ENCODE assay signal across 27 cellular contexts in the genomic region with DNA sequence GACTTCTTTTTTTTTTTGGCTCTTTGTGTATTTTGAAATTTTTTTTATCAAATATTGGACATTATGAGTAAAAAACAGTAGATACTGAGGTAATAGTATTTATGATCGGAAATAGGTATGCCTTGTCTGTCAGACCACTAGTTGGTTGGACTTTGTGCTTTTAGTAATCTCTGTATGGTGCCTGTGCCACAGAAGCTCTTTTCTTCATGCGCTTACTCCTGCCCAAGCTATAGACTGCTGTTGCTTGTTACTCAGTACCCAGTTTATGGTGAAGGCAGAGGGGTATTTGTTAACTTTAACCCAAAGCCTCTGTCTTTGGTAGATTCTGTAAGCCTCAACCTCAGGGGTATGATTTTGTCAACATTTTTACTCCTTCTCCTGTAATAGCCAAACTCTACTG.
"Had no signal": no experiment of that assay in that cellular context is flagged by ENCODE, and none has a peak within 500 bp of the region (broad histone marks: within the 10 kb centered on the region; RNA-seq: fewer than 3 reads in every experiment).

No MANE protein-coding gene starts in this region.

- H3K4me3 ChIP-seq: hepatocyte, left ventricle myocardium inferior, lung, pancreas, prostate gland, sigmoid colon, spleen, suprapubic skin, thoracic aorta, tibial artery, upper lobe of right lung had no signal

- H3K4me1 ChIP-seq: left ventricle myocardium inferior, pancreas, prostate gland, sigmoid colon, suprapubic skin, tibial artery, upper lobe of right lung had no signal

- H3K27me3 ChIP-seq: hepatocyte, pancreas, sigmoid colon, spleen, suprapubic skin, tibial artery, upper lobe of right lung had no signal

- H3K9me3 ChIP-seq: pancreas, prostate gland, sigmoid colon, suprapubic skin, thoracic aorta, tibial artery, upper lobe of right lung had no signal

- H3K4me3 Mint-ChIP-seq: mesothelial cell of epicardium; naive B cell; nephron; neural crest cell; stimulated activated effector memory CD8-positive, alpha-beta T cell treated with anti-CD3 and anti-CD28 coated beads, Interleukin-12 subunit alpha, Interleukin-12 subunit beta, amount 100 ng/mL, for 72 hours; stimulated activated naive CD8-positive, alpha-beta T cell treated with anti-CD3 and anti-CD28 coated beads, Interleukin-15, Interleukin-2, amounts not matched to agents 100 ng/mL and 50 ng/mL, for 24 hours had no signal

- H3K4me2 ChIP-seq: hepatocyte had no signal

- ATAC-seq: pancreas; right cardiac atrium; stimulated activated effector memory CD8-positive, alpha-beta T cell treated with anti-CD3 and anti-CD28 coated beads, Interleukin-12 subunit alpha, Interleukin-12 subunit beta, amount 100 ng/mL, for 72 hours; upper lobe of right lung had no signal

- H3K4me1 Mint-ChIP-seq: neural crest cell had no signal

- H3K27ac Mint-ChIP-seq: mesothelial cell of epicardium; nephron; stimulated activated effector memory CD8-positive, alpha-beta T cell treated with anti-CD3 and anti-CD28 coated beads, Interleukin-12 subunit alpha, Interleukin-12 subunit beta, amount 100 ng/mL, for 72 hours had no signal

- H3K27ac ChIP-seq: hepatocyte, left ventricle myocardium inferior, pancreas, prostate gland, sigmoid colon, spleen, suprapubic skin, thoracic aorta, tibial artery, upper lobe of right lung had no signal

- FAIRE-seq: small intestine, urothelium cell line had no signal

- DNase-seq: islet precursor cell; left ventricle myocardium inferior; mesendoderm; naive B cell; nucleus accumbens; pancreas; posterior cingulate gyrus; retina; right cardiac atrium; sigmoid colon; small intestine; spleen; stimulated activated CD4-positive, alpha-beta T cell treated with anti-CD3 and anti-CD28 coated beads, Interleukin-4, amount 100 ng/mL, for 24 hours; tibial artery; trophoblast cell; upper lobe of right lung had no signal

- H3K27me3 Mint-ChIP-seq: naive B cell; stimulated activated naive CD8-positive, alpha-beta T cell treated with anti-CD3 and anti-CD28 coated beads, Interleukin-15, Interleukin-2, amounts not matched to agents 100 ng/mL and 50 ng/mL, for 24 hours had no signal

- H3K36me3 ChIP-seq: prostate gland had no signal

- H2AFZ ChIP-seq: hepatocyte had no signal
